Comparison of ENCODE assay signal across 1 cellular context in genomic region chr4:89469512-89469911, GRCh38.
TF ChIP-seq lines count a peak whose summit lies in the region.

No MANE protein-coding gene starts in this region.

TF ChIP-seq in HepG2, 621 proteins besides CTCF, POLR2A, EP300 and RAD21 (continued from another document):
- TF ChIP-seq, protein P1, sequence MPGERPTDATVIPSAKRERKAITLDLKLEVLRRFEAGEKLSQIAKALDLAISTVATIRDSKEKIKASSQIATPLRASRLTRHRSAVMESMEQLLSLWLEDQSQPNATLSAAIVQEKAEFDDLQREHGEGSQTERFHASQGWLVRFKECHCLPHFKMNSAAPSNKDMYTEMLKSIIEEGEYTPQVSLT (CRISPR knock-in tag; IDR thresholded peaks at IDR 0.05; ENCODE audit: borderline replicate concordance, low read depth), result no peak
- no peak for TF ChIP-seq TCF7 (IDR thresholded peaks at IDR 0.05; ENCODE audit: low read depth)
- no peak for TF ChIP-seq ZNF251 (CRISPR knock-in tag; IDR thresholded peaks at IDR 0.05)
